14 cellular contexts compared by ENCODE assay signal in the genomic region with DNA sequence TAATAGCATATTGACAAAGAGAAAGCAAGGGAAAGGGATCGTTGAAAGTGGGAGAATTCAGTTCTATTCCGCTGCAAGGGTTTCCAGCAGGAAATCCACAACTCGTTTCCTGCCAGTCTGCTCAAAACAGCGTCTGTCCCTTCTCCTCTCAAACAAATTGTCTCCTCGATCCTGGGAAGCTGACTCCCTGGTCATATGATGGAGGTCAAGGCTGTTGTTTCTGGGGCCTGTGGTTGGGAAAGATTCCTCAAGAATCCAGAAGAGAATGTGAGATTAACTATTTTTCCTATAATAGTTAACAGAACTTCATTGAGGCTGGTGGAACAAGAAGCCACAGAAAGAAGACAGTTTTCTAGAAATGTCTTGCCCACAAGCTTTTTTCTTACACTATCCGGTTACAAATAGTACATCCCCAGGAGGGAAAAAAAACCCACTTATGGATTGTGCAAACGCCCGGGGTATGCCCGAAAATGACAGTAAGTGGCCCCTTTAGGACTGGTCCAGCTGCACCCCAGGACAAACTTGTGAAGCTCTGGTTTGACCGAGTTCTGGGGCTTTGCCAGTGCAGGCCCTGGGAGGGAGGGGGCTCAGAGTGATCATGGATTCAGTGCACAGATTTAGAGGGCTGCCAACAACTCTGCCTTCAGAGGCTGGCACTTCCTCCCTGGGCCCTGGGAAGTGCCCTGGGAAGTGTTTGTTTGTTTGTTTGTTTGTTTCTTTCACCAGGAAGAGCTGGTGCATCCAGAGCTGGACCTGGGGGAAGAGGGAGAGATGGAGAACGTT. TPM values are rescaled to one million over a fixed set of nuclear protein-coding genes. Genes with fewer than 3 reads are reported as not detected.
DNase-seq lines count a peak whose midpoint lies in the region; ATAC-seq and TF ChIP-seq lines count a peak whose summit lies in the region.
"Had no signal": no experiment of that assay in that cellular context is flagged by ENCODE, and none has a peak within 500 bp of the region (broad histone marks: within the 10 kb centered on the region; RNA-seq: fewer than 3 reads in every experiment).

No MANE protein-coding gene starts in this region.

- H3K9me1 ChIP-seq in IMR-90 (ENCODE audit: insufficient read depth, low read length): no peaks in the 10 kb centered on the region

- in situ Hi-C loops in IMR-90 (cut with MboI; ENCODE audit: low sequenced_read_pairs): no loop called here

- H3K4me1 ChIP-seq in IMR-90 (ENCODE audit: control insufficient read depth, insufficient read depth, low read length) (peaks cover 13% of the 10 kb centered on the region), right lobe of liver (no peaks in the 10 kb centered on the region), right atrium auricular region (no peaks in the 10 kb centered on the region)

- no TSS peak for BruUV-seq in IMR-90 (replicated peaks; lab: Mats Ljungman, UMichigan)

- H3K9me3 ChIP-seq in IMR-90 (ENCODE audit: control insufficient read depth, insufficient read depth, low read length) (no peaks in the 10 kb centered on the region; the same call in 1 of the 2 replicates), right lobe of liver (no peaks in the 10 kb centered on the region), right atrium auricular region (no peaks in the 10 kb centered on the region)

- H3K36me3 ChIP-seq in IMR-90 (ENCODE audit: control insufficient read depth, insufficient read depth, low read length): no peaks in the 10 kb centered on the region
- H3K36me3 ChIP-seq in right lobe of liver: no peaks in the 10 kb centered on the region
- H3K36me3 ChIP-seq in right atrium auricular region: no peaks in the 10 kb centered on the region

- WGBS in IMR-90 (ENCODE audit: extremely low coverage in 2 of 2, insufficient read length in 1 of 2), 2 experiments: 100% methylated on average over 1 of the region's 11 CpGs; no CpG with 5 or more reads in 1 of the 2 experiments
- 42% methylated on average over 10 of the region's 11 CpGs for WGBS in right lobe of liver (ENCODE audit: insufficient coverage, low coverage, low lambda C conversion rate, missing lambda C conversion rate)

- H3K56ac ChIP-seq in IMR-90 (ENCODE audit: extremely low read depth, insufficient read depth, low read length): 0 out of 2 replicates have a peak overlapping the region, but pooled peaks have one; percentile 24

- no peak overlapping the region for H2AK9ac ChIP-seq in IMR-90 (replicated peaks; ENCODE audit: low read depth, low read length, poor library complexity)

- peak overlapping the region; percentile 44 for H2BK120ac ChIP-seq in IMR-90 (ENCODE audit: low read depth, low read length)

- dilution Hi-C loops in IMR-90 (cut with HindIII; ENCODE audit: low sequenced_read_pairs, unreplicated experiment): no loop called here

- peak; percentile 30 for DNase-seq in IMR-90
- DNase-seq in coronary artery (ENCODE audit: low spot score): no peak
- DNase-seq in right lobe of liver: no peak
- no peak for DNase-seq in type B pancreatic cell (ENCODE audit: extremely low spot score, unreplicated experiment)
- no peak for DNase-seq in right atrium auricular region (ENCODE audit: low spot score)
- DNase-seq in activated T-helper 1 cell treated with anti-CD3 and anti-CD28 coated beads, Interleukin-12 subunit alpha, Interleukin-12 subunit beta, Interleukin-2, Interleukin-4 antibody, amounts not matched to agents 30 ng/mL and 10 ng/mL and 1 ng/mL, durations not matched to agents 14 hours and 24 hours and 36 hours (ENCODE audit: low spot score): no peak
- DNase-seq in NCI-H146 (lab: John Stamatoyannopoulos, UW): no peak
- DNase-seq: DMS79, MV-4-11, T-cell had no signal

- peak overlapping the region; percentile 36; the same call in 1 of the 3 replicates for H2BK15ac ChIP-seq in IMR-90 (ENCODE audit: low read depth, low read length)

- intact Hi-C loops in IMR-90 (cut with micrococcal nuclease): no loop called here
- intact Hi-C loops in right lobe of liver (cut with DNase I): no loop called here
- intact Hi-C loops in activated T-helper 1 cell treated with anti-CD3 and anti-CD28 coated beads, Interleukin-12 subunit alpha, Interleukin-12 subunit beta, Interleukin-2, Interleukin-4 antibody, amounts not matched to agents 30 ng/mL and 10 ng/mL and 1 ng/mL, durations not matched to agents 14 hours and 24 hours and 36 hours (cut with micrococcal nuclease): no loop called here

- no peaks in the 10 kb centered on the region for H3K79me1 ChIP-seq in IMR-90 (ENCODE audit: low read depth in 1 of 2, low read length in 2 of 2)

- peak overlapping the region; percentile 53 for H3K4ac ChIP-seq in IMR-90 (ENCODE audit: low read depth, low read length)

- H3K36me3 Mint-ChIP-seq in type B pancreatic cell: no peaks in the 10 kb centered on the region
- H3K36me3 Mint-ChIP-seq in activated T-helper 1 cell treated with anti-CD3 and anti-CD28 coated beads, Interleukin-12 subunit alpha, Interleukin-12 subunit beta, Interleukin-2, Interleukin-4 antibody, amounts not matched to agents 30 ng/mL and 10 ng/mL and 1 ng/mL, durations not matched to agents 14 hours and 24 hours and 36 hours (ENCODE audit: low read depth): no peaks in the 10 kb centered on the region
- H3K36me3 Mint-ChIP-seq: T-cell had no signal

- peaks cover 4% of the 10 kb centered on the region for H3K9me3 Mint-ChIP-seq in type B pancreatic cell
- no peaks in the 10 kb centered on the region for H3K9me3 Mint-ChIP-seq in activated T-helper 1 cell treated with anti-CD3 and anti-CD28 coated beads, Interleukin-12 subunit alpha, Interleukin-12 subunit beta, Interleukin-2, Interleukin-4 antibody, amounts not matched to agents 30 ng/mL and 10 ng/mL and 1 ng/mL, durations not matched to agents 14 hours and 24 hours and 36 hours
- H3K9me3 Mint-ChIP-seq: T-cell had no signal

- H2BK5ac ChIP-seq in IMR-90 (ENCODE audit: low read depth, low read length, poor library complexity, severe bottlenecking): no peak overlapping the region

- H3K23ac ChIP-seq in IMR-90 (ENCODE audit: low read depth, low read length): peak overlapping the region; percentile 26; the same call in 1 of the 2 replicates

- H4K91ac ChIP-seq in IMR-90 (ENCODE audit: insufficient read depth, low read depth, low read length): peak overlapping the region; percentile 7; the same call in 1 of the 2 replicates

- H2AFZ ChIP-seq in IMR-90 (replicated peaks; ENCODE audit: low read length, poor library complexity): peak overlapping the region; percentile 51

- peaks cover 19% of the 10 kb centered on the region for H3K27me3 Mint-ChIP-seq in type B pancreatic cell
- H3K27me3 Mint-ChIP-seq in activated T-helper 1 cell treated with anti-CD3 and anti-CD28 coated beads, Interleukin-12 subunit alpha, Interleukin-12 subunit beta, Interleukin-2, Interleukin-4 antibody, amounts not matched to agents 30 ng/mL and 10 ng/mL and 1 ng/mL, durations not matched to agents 14 hours and 24 hours and 36 hours (ENCODE audit: insufficient read depth): no peaks in the 10 kb centered on the region

- CTCF ChIA-PET in IMR-90 (lab: Yijun Ruan, JAX): no interaction called here

- H3K4me3 ChIP-seq in IMR-90 (ENCODE audit: insufficient read depth, low read depth, low read length) (no peak overlapping the region), coronary artery (peak overlapping the region; percentile 17), right lobe of liver (no peak overlapping the region), right atrium auricular region (peak overlapping the region in 1 of 2 donors; percentile 5)

- no peak for TF ChIP-seq POLR2A in IMR-90 (IDR thresholded peaks at IDR 0.05; ENCODE audit: low read depth, low read length)
- no peak for TF ChIP-seq POLR2A in right lobe of liver (IDR thresholded peaks at IDR 0.05)

- H4K20me1 ChIP-seq in IMR-90 (ENCODE audit: insufficient read depth, low read length): no peaks in the 10 kb centered on the region

- H3K4me1 Mint-ChIP-seq in type B pancreatic cell (ENCODE audit: unreplicated experiment): peaks cover 8% of the 10 kb centered on the region
- no peaks in the 10 kb centered on the region for H3K4me1 Mint-ChIP-seq in activated T-helper 1 cell treated with anti-CD3 and anti-CD28 coated beads, Interleukin-12 subunit alpha, Interleukin-12 subunit beta, Interleukin-2, Interleukin-4 antibody, amounts not matched to agents 30 ng/mL and 10 ng/mL and 1 ng/mL, durations not matched to agents 14 hours and 24 hours and 36 hours (ENCODE audit: low read depth)
- H3K4me1 Mint-ChIP-seq: T-cell had no signal

- peak; percentile 35 for ATAC-seq in IMR-90 (ENCODE audit: low read depth)
- ATAC-seq in right lobe of liver: peak in 3 of 4 donors; percentile 38 to 53 (median 39)
- ATAC-seq: activated CD4-positive, CD25-positive, alpha-beta regulatory T cell treated with anti-CD3 and anti-CD28 coated beads, Interleukin-2, amount 50 U/mL, for 24 hours; sciatic nerve; T-cell had no signal

- peak overlapping the region; percentile 34 for H3K14ac ChIP-seq in IMR-90 (replicated peaks; ENCODE audit: low read depth, low read length)

- peak overlapping the region; percentile 60; the same call in 1 of the 2 replicates for H2AK5ac ChIP-seq in IMR-90 (ENCODE audit: low read depth, low read length)

- peaks cover 4% of the 10 kb centered on the region for H3K27me3 ChIP-seq in IMR-90 (ENCODE audit: control insufficient read depth, insufficient read depth, low read length)
- no peaks in the 10 kb centered on the region for H3K27me3 ChIP-seq in right lobe of liver
- H3K27me3 ChIP-seq in right atrium auricular region: no peaks in the 10 kb centered on the region

- H3K9ac ChIP-seq in IMR-90 (ENCODE audit: low read depth, low read length): peak overlapping the region; percentile 24; the same call in 1 of the 2 replicates

- H3K27ac ChIP-seq in IMR-90 (ENCODE audit: insufficient read depth, low read length) (peak overlapping the region; percentile 4; the same call in 1 of the 2 replicates), coronary artery (no peak overlapping the region), right lobe of liver (no peak overlapping the region), right atrium auricular region (no peak overlapping the region)
- H3K27ac ChIP-seq: epithelial cell of prostate had no signal

- H4K5ac ChIP-seq in IMR-90 (ENCODE audit: low read depth, low read length): no peak overlapping the region

- no peak overlapping the region for H3K4me3 Mint-ChIP-seq in type B pancreatic cell
- H3K4me3 Mint-ChIP-seq in activated T-helper 1 cell treated with anti-CD3 and anti-CD28 coated beads, Interleukin-12 subunit alpha, Interleukin-12 subunit beta, Interleukin-2, Interleukin-4 antibody, amounts not matched to agents 30 ng/mL and 10 ng/mL and 1 ng/mL, durations not matched to agents 14 hours and 24 hours and 36 hours: no peak overlapping the region
- H3K4me3 Mint-ChIP-seq: T-cell had no signal

- H3K18ac ChIP-seq in IMR-90 (ENCODE audit: low read depth, low read length): peak overlapping the region; percentile 9; the same call in 1 of the 2 replicates

- peak overlapping the region; percentile 21 for H3K27ac Mint-ChIP-seq in type B pancreatic cell
- H3K27ac Mint-ChIP-seq in activated T-helper 1 cell treated with anti-CD3 and anti-CD28 coated beads, Interleukin-12 subunit alpha, Interleukin-12 subunit beta, Interleukin-2, Interleukin-4 antibody, amounts not matched to agents 30 ng/mL and 10 ng/mL and 1 ng/mL, durations not matched to agents 14 hours and 24 hours and 36 hours: no peak overlapping the region
- H3K27ac Mint-ChIP-seq: T-cell had no signal

- peak overlapping the region; percentile 75; the same call in 1 of the 2 replicates for H2BK20ac ChIP-seq in IMR-90 (ENCODE audit: low read depth, low read length)

- TF ChIP-seq CTCF in IMR-90 (conservative IDR thresholded peaks at IDR 0.05; ENCODE audit: low read depth, low read length) (no peak), coronary artery (IDR thresholded peaks at IDR 0.05) (no peak), right lobe of liver (IDR thresholded peaks at IDR 0.05) (no peak), type B pancreatic cell (conservative IDR thresholded peaks at IDR 0.05) (no peak), right atrium auricular region (IDR thresholded peaks at IDR 0.05) (no peak)

- POLR2A ChIA-PET in IMR-90 (lab: Charles Lee; ENCODE audit: unreplicated experiment): no interaction called here

- H3K4me2 ChIP-seq in IMR-90 (ENCODE audit: low read depth, low read length): peak overlapping the region; percentile 43

- TF ChIP-seq RAD21 in IMR-90 (IDR thresholded peaks at IDR 0.05; ENCODE audit: low read length): no peak

- H4K8ac ChIP-seq in IMR-90 (ENCODE audit: low read depth in 2 of 2, low read length in 2 of 2): peak overlapping the region in 1 of 2 experiments; percentile 57; a peak in 2 of 4 replicates

RNA-seq across cellular contexts. Expression of gene CTBP2, which starts 49.4 kb away (rescaled TPM):
- total RNA-seq in IMR-90 (2012; rRNA removed): 74.2 and 81.0 TPM in 2 replicates
- polyA plus RNA-seq in IMR-90 (2012; rRNA removed): 80.2 and 86.6 TPM in 2 replicates
- 63.0 and 104 TPM in 2 replicates for polyA plus RNA-seq in IMR-90 (2012; cell fraction: cytosol; rRNA removed)
- 167 and 220 TPM in 2 replicates for polyA plus RNA-seq in IMR-90 (2012; cell fraction: nucleus; rRNA removed; ENCODE audit: low replicate concordance)
- 1 to 10 TPM; 3.2 to 8.2 (median 5.4) TPM for total RNA-seq in right lobe of liver
- total RNA-seq in type B pancreatic cell (ENCODE audit: low replicate concordance): 101 and 113 TPM in 2 replicates
- total RNA-seq in right atrium auricular region: 10 to 100 TPM; 26.0 to 36.0 TPM
- 0.13 and 0.39 TPM in 2 replicates for total RNA-seq in activated T-helper 1 cell treated with anti-CD3 and anti-CD28 coated beads, Interleukin-12 subunit alpha, Interleukin-12 subunit beta, Interleukin-2, Interleukin-4 antibody, amounts not matched to agents 30 ng/mL and 10 ng/mL and 1 ng/mL, durations not matched to agents 14 hours and 24 hours and 36 hours
- total RNA-seq: OCI-LY7 had no signal
